ENCODE assay signal across 1 cellular context in genomic region chr14:54133896-54134295, GRCh38.
TF ChIP-seq lines count a peak whose summit lies in the region.

No MANE protein-coding gene starts in this region.

TF ChIP-seq in HepG2, 621 proteins besides CTCF, POLR2A, EP300 and RAD21 (continued from another document and continues in another):
- TF ChIP-seq RERE (CRISPR knock-in tag; IDR thresholded peaks at IDR 0.05; ENCODE audit: low read depth) (peak; percentile 82), ZNF232 (CRISPR knock-in tag; IDR thresholded peaks at IDR 0.05; ENCODE audit: borderline replicate concordance) (peak; percentile 37; the same call in 1 of the 2 replicates), KMT2B (CRISPR knock-in tag; IDR thresholded peaks at IDR 0.05) (peak; percentile 43; the same call in 1 of the 2 replicates), ZNF777 (CRISPR knock-in tag; IDR thresholded peaks at IDR 0.05) (no peak), NFE2L2 (IDR thresholded peaks at IDR 0.05; ENCODE audit: low read length) (no peak), CBFB (CRISPR knock-in tag; IDR thresholded peaks at IDR 0.05) (peak; percentile 37; the same call in 1 of the 2 replicates), MAFK (conservative IDR thresholded peaks at IDR 0.05 in 1 of 2, IDR thresholded peaks at IDR 0.05 in 1 of 2; ENCODE audit: low read length in 2 of 2) (no peak), ZBTB21 (CRISPR knock-in tag; IDR thresholded peaks at IDR 0.05) (no peak), CEBPB (IDR thresholded peaks at IDR 0.05; ENCODE audit: borderline replicate concordance, low read depth, low read length) (peak; percentile 98), SMAD1 (CRISPR knock-in tag; IDR thresholded peaks at IDR 0.05; ENCODE audit: borderline replicate concordance, low read depth) (no peak), XBP1 (CRISPR knock-in tag; IDR thresholded peaks at IDR 0.05) (no peak), ATRX (CRISPR knock-in tag; IDR thresholded peaks at IDR 0.05; ENCODE audit: borderline replicate concordance) (no peak), ZNF737 (CRISPR knock-in tag; IDR thresholded peaks at IDR 0.05; ENCODE audit: borderline replicate concordance) (no peak), ZMYM2 (CRISPR knock-in tag; IDR thresholded peaks at IDR 0.05) (peak; percentile 83), FOXP4 (CRISPR knock-in tag; IDR thresholded peaks at IDR 0.05) (peak; percentile 94), KLF16 (CRISPR knock-in tag; IDR thresholded peaks at IDR 0.05) (peak in 1 of 2 experiments; percentile 61; a peak in 1 of 4 replicates), SRSF4 (IDR thresholded peaks at IDR 0.05; ENCODE audit: low read depth, low read length, poor library complexity, severe bottlenecking) (no peak), ADNP (CRISPR knock-in tag; IDR thresholded peaks at IDR 0.05) (no peak), PAF1 (CRISPR knock-in tag; IDR thresholded peaks at IDR 0.05) (no peak), FOXP1 (IDR thresholded peaks at IDR 0.05) (no peak), FOXP1 (CRISPR knock-in tag; IDR thresholded peaks at IDR 0.05) (peak; percentile 87), ZNF572 (CRISPR knock-in tag; IDR thresholded peaks at IDR 0.05) (no peak), POGZ (CRISPR knock-in tag; IDR thresholded peaks at IDR 0.05) (peak; percentile 96), PHF21A (CRISPR knock-in tag; IDR thresholded peaks at IDR 0.05) (peak; percentile 85), SOX13 (IDR thresholded peaks at IDR 0.05) (peak; percentile 62; the same call in 1 of the 2 replicates), SOX13 (CRISPR knock-in tag; conservative IDR thresholded peaks at IDR 0.05 in 1 of 2, IDR thresholded peaks at IDR 0.05 in 1 of 2) (peak in 1 of 2 experiments; percentile 96; a peak in 2 of 4 replicates), MTA1 (CRISPR knock-in tag; IDR thresholded peaks at IDR 0.05; ENCODE audit: borderline replicate concordance) (no peak), ZNF530 (CRISPR knock-in tag; IDR thresholded peaks at IDR 0.05; ENCODE audit: low read depth) (no peak), HDAC6 (IDR thresholded peaks at IDR 0.05; ENCODE audit: low read depth, low read length) (no peak), NFKBIZ (CRISPR knock-in tag; IDR thresholded peaks at IDR 0.05) (peak; percentile 92; the same call in 1 of the 2 replicates), IRX3 (CRISPR knock-in tag; IDR thresholded peaks at IDR 0.05; ENCODE audit: borderline replicate concordance, low read depth) (no peak), ZNF343 (CRISPR knock-in tag; IDR thresholded peaks at IDR 0.05) (no peak), ZNF615 (CRISPR knock-in tag; IDR thresholded peaks at IDR 0.05; ENCODE audit: borderline replicate concordance) (no peak), FOSL1 (CRISPR knock-in tag; IDR thresholded peaks at IDR 0.05; ENCODE audit: borderline replicate concordance) (peak; percentile 56; the same call in 1 of the 2 replicates), CHCHD3 (CRISPR knock-in tag; IDR thresholded peaks at IDR 0.05) (no peak), IKZF1 (IDR thresholded peaks at IDR 0.05) (no peak), BATF2 (CRISPR knock-in tag; IDR thresholded peaks at IDR 0.05) (no peak), ZNF740 (CRISPR knock-in tag; IDR thresholded peaks at IDR 0.05) (no peak), LRRFIP1 (CRISPR knock-in tag; conservative IDR thresholded peaks at IDR 0.05) (no peak), ZNF12 (CRISPR knock-in tag; IDR thresholded peaks at IDR 0.05) (peak; percentile 82; the same call in 1 of the 2 replicates), ZNF724P (CRISPR knock-in tag; IDR thresholded peaks at IDR 0.05; ENCODE audit: borderline replicate concordance) (no peak), ZNF24 (IDR thresholded peaks at IDR 0.05) (peak; percentile 64; the same call in 1 of the 2 replicates), NFKB2 (CRISPR knock-in tag; IDR thresholded peaks at IDR 0.05; ENCODE audit: borderline replicate concordance) (no peak), MAFF (IDR thresholded peaks at IDR 0.05; ENCODE audit: low read depth, low read length) (no peak), NRL (CRISPR knock-in tag; IDR thresholded peaks at IDR 0.05; ENCODE audit: borderline replicate concordance) (no peak), KMT2A (CRISPR knock-in tag; IDR thresholded peaks at IDR 0.05) (no peak), ZNF780A (CRISPR knock-in tag; IDR thresholded peaks at IDR 0.05) (no peak), ZNF747 (CRISPR knock-in tag; IDR thresholded peaks at IDR 0.05; ENCODE audit: borderline replicate concordance) (no peak), AFF4 (CRISPR knock-in tag; IDR thresholded peaks at IDR 0.05) (peak; percentile 76; the same call in 1 of the 2 replicates), ELF1 (CRISPR knock-in tag; IDR thresholded peaks at IDR 0.05) (peak; percentile 50; the same call in 1 of the 2 replicates), ZNF460 (CRISPR knock-in tag; IDR thresholded peaks at IDR 0.05; ENCODE audit: borderline replicate concordance) (no peak), USF2 (IDR thresholded peaks at IDR 0.05; ENCODE audit: low read depth, low read length) (peak; percentile 64), USF2 (CRISPR knock-in tag; IDR thresholded peaks at IDR 0.05; ENCODE audit: borderline replicate concordance) (no peak; the same call in 1 of the 2 replicates)
